ENCODE assay signal across 12 cellular contexts in the genomic region with DNA sequence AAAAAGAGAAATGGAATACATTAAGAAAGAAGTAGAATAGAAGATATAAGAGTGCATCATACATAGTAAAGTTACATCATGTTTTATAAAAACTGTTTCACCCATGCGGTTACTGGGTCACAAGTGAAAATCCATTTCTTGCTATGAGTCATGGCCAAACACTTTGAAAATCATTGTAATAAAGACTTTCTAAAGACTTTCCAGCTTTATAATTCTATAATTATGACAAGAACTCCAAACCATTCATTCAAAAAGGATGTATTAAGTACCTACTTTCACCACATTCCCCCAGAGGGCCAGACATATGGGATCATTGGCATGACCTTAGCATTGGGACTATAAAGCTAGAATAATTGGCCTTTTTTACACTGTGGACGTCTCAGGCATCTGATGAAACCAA. TPM values are rescaled to one million over a fixed set of nuclear protein-coding genes. Genes with fewer than 3 reads are reported as not detected.
DNase-seq lines count a peak whose midpoint lies in the region; ATAC-seq and TF ChIP-seq lines count a peak whose summit lies in the region.
"Had no signal": no experiment of that assay in that cellular context is flagged by ENCODE, and none has a peak within 500 bp of the region (broad histone marks: within the 10 kb centered on the region; RNA-seq: fewer than 3 reads in every experiment).

No MANE protein-coding gene starts in this region.

- peak; percentile 30 for DNase-seq in Calu3
- peak; percentile 85 for DNase-seq in IMR-90
- peak; percentile 82 for DNase-seq in amniotic epithelial cell (ENCODE audit: low read depth)
- DNase-seq in natural killer cell: no peak
- DNase-seq in left colon: no peak
- DNase-seq in anterior cingulate cortex (lab: John Stamatoyannopoulos, UW): no peak
- no peak for DNase-seq in activated T-helper 1 cell treated with anti-CD3 and anti-CD28 coated beads, Interleukin-12 subunit alpha, Interleukin-12 subunit beta, Interleukin-2, Interleukin-4 antibody, amounts not matched to agents 30 ng/mL and 10 ng/mL and 1 ng/mL, durations not matched to agents 14 hours and 24 hours and 36 hours (ENCODE audit: low spot score)
- no peak for DNase-seq in naive thymus-derived CD4-positive, alpha-beta T cell
- DNase-seq: activated CD4-positive, alpha-beta T cell treated with anti-CD3 and anti-CD28 coated beads for 36 hours; heart right ventricle; mucosa of descending colon; substantia nigra had no signal

- no peak overlapping the region for H3K14ac ChIP-seq in IMR-90 (replicated peaks; ENCODE audit: low read depth, low read length)

- no peak overlapping the region for H3K18ac ChIP-seq in IMR-90 (ENCODE audit: low read depth, low read length)

- peaks cover 13 to 23% of the 10 kb centered on the region in 2 experiments for H3K79me1 ChIP-seq in IMR-90 (ENCODE audit: low read depth in 1 of 2, low read length in 2 of 2)

- H3K9me3 Mint-ChIP-seq in Calu3 (ENCODE audit: low read depth, unreplicated experiment) (no peaks in the 10 kb centered on the region), natural killer cell (no peaks in the 10 kb centered on the region)
- no peaks in the 10 kb centered on the region for H3K9me3 Mint-ChIP-seq in activated T-helper 1 cell treated with anti-CD3 and anti-CD28 coated beads, Interleukin-12 subunit alpha, Interleukin-12 subunit beta, Interleukin-2, Interleukin-4 antibody, amounts not matched to agents 30 ng/mL and 10 ng/mL and 1 ng/mL, durations not matched to agents 14 hours and 24 hours and 36 hours
- no peaks in the 10 kb centered on the region for H3K9me3 Mint-ChIP-seq in naive thymus-derived CD4-positive, alpha-beta T cell

- H3K4me3 ChIP-seq in IMR-90 (ENCODE audit: insufficient read depth, low read depth, low read length): no peak overlapping the region
- H3K4me3 ChIP-seq in naive thymus-derived CD4-positive, alpha-beta T cell (ENCODE audit: low read length): no peak overlapping the region
- H3K4me3 ChIP-seq: heart right ventricle, mucosa of descending colon had no signal

- H3K4me3 Mint-ChIP-seq in Calu3 (ENCODE audit: low read depth, unreplicated experiment) (no peak overlapping the region), natural killer cell (peak overlapping the region; percentile 53)
- H3K4me3 Mint-ChIP-seq in activated T-helper 1 cell treated with anti-CD3 and anti-CD28 coated beads, Interleukin-12 subunit alpha, Interleukin-12 subunit beta, Interleukin-2, Interleukin-4 antibody, amounts not matched to agents 30 ng/mL and 10 ng/mL and 1 ng/mL, durations not matched to agents 14 hours and 24 hours and 36 hours: no peak overlapping the region
- no peak overlapping the region for H3K4me3 Mint-ChIP-seq in naive thymus-derived CD4-positive, alpha-beta T cell
- H3K4me3 Mint-ChIP-seq: activated CD4-positive, alpha-beta T cell treated with anti-CD3 and anti-CD28 coated beads for 36 hours had no signal

- H3K23ac ChIP-seq in IMR-90 (ENCODE audit: low read depth, low read length): no peak overlapping the region

- no peak overlapping the region for H2BK15ac ChIP-seq in IMR-90 (ENCODE audit: low read depth, low read length)

- H4K91ac ChIP-seq in IMR-90 (ENCODE audit: insufficient read depth, low read depth, low read length): no peak overlapping the region

- no peaks in the 10 kb centered on the region for H3K27me3 ChIP-seq in IMR-90 (ENCODE audit: control insufficient read depth, insufficient read depth, low read length)
- no peaks in the 10 kb centered on the region for H3K27me3 ChIP-seq in naive thymus-derived CD4-positive, alpha-beta T cell (ENCODE audit: control insufficient read depth in 2 of 2, insufficient read depth in 2 of 2, low read length in 2 of 2)

- no peak overlapping the region for H3K4me2 ChIP-seq in IMR-90 (ENCODE audit: low read depth, low read length)

- no peak overlapping the region for H2AK9ac ChIP-seq in IMR-90 (replicated peaks; ENCODE audit: low read depth, low read length, poor library complexity)

- no peak overlapping the region for H3K4ac ChIP-seq in IMR-90 (ENCODE audit: low read depth, low read length)

- TF ChIP-seq RAD21 in IMR-90 (IDR thresholded peaks at IDR 0.05; ENCODE audit: low read length): no peak

- H3K56ac ChIP-seq in IMR-90 (ENCODE audit: extremely low read depth, insufficient read depth, low read length): no peak overlapping the region

- no peaks in the 10 kb centered on the region for H4K20me1 ChIP-seq in IMR-90 (ENCODE audit: insufficient read depth, low read length)

- in situ Hi-C loops in IMR-90 (cut with MboI; ENCODE audit: low sequenced_read_pairs): no loop called here

- no peaks in the 10 kb centered on the region for H3K27me3 Mint-ChIP-seq in Calu3 (ENCODE audit: unreplicated experiment)
- H3K27me3 Mint-ChIP-seq in natural killer cell (ENCODE audit: low read depth in 2 of 2): peaks cover 0 to 4% of the 10 kb centered on the region in 2 donors
- peaks cover 6% of the 10 kb centered on the region for H3K27me3 Mint-ChIP-seq in activated T-helper 1 cell treated with anti-CD3 and anti-CD28 coated beads, Interleukin-12 subunit alpha, Interleukin-12 subunit beta, Interleukin-2, Interleukin-4 antibody, amounts not matched to agents 30 ng/mL and 10 ng/mL and 1 ng/mL, durations not matched to agents 14 hours and 24 hours and 36 hours (ENCODE audit: insufficient read depth)
- peaks cover 0 to 10% (median 6%) of the 10 kb centered on the region in 5 donors for H3K27me3 Mint-ChIP-seq in naive thymus-derived CD4-positive, alpha-beta T cell
- H3K27me3 Mint-ChIP-seq: activated CD4-positive, alpha-beta T cell treated with anti-CD3 and anti-CD28 coated beads for 36 hours had no signal

- 20% methylated on average over 1 of the region's 2 CpGs; no CpG with 5 or more reads in 1 of the 2 experiments for WGBS in IMR-90 (ENCODE audit: extremely low coverage in 2 of 2, insufficient read length in 1 of 2), 2 experiments

- peaks cover 21% of the 10 kb centered on the region for H3K36me3 Mint-ChIP-seq in Calu3 (ENCODE audit: insufficient read depth, unreplicated experiment)
- no peaks in the 10 kb centered on the region for H3K36me3 Mint-ChIP-seq in natural killer cell
- H3K36me3 Mint-ChIP-seq in activated T-helper 1 cell treated with anti-CD3 and anti-CD28 coated beads, Interleukin-12 subunit alpha, Interleukin-12 subunit beta, Interleukin-2, Interleukin-4 antibody, amounts not matched to agents 30 ng/mL and 10 ng/mL and 1 ng/mL, durations not matched to agents 14 hours and 24 hours and 36 hours (ENCODE audit: low read depth): no peaks in the 10 kb centered on the region
- no peaks in the 10 kb centered on the region for H3K36me3 Mint-ChIP-seq in naive thymus-derived CD4-positive, alpha-beta T cell

- H3K4me1 Mint-ChIP-seq in Calu3 (ENCODE audit: low read depth, unreplicated experiment): peaks cover 52% of the 10 kb centered on the region
- H3K4me1 Mint-ChIP-seq in natural killer cell: peaks cover 11 to 14% of the 10 kb centered on the region in 2 donors
- peaks cover 31% of the 10 kb centered on the region for H3K4me1 Mint-ChIP-seq in activated T-helper 1 cell treated with anti-CD3 and anti-CD28 coated beads, Interleukin-12 subunit alpha, Interleukin-12 subunit beta, Interleukin-2, Interleukin-4 antibody, amounts not matched to agents 30 ng/mL and 10 ng/mL and 1 ng/mL, durations not matched to agents 14 hours and 24 hours and 36 hours (ENCODE audit: low read depth)
- H3K4me1 Mint-ChIP-seq in naive thymus-derived CD4-positive, alpha-beta T cell: peaks cover 6 to 28% (median 23%) of the 10 kb centered on the region in 7 donors

- no peak overlapping the region for H2AK5ac ChIP-seq in IMR-90 (ENCODE audit: low read depth, low read length)

- H3K9me1 ChIP-seq in IMR-90 (ENCODE audit: insufficient read depth, low read length): peaks cover 4% of the 10 kb centered on the region; the same call in 1 of the 2 replicates

- no peak overlapping the region for H2AFZ ChIP-seq in IMR-90 (replicated peaks; ENCODE audit: low read length, poor library complexity)

- peak overlapping the region; percentile 81 for H3K27ac Mint-ChIP-seq in Calu3 (ENCODE audit: unreplicated experiment)
- H3K27ac Mint-ChIP-seq in natural killer cell: peak overlapping the region in 1 of 2 donors; percentile 23
- no peak overlapping the region for H3K27ac Mint-ChIP-seq in activated T-helper 1 cell treated with anti-CD3 and anti-CD28 coated beads, Interleukin-12 subunit alpha, Interleukin-12 subunit beta, Interleukin-2, Interleukin-4 antibody, amounts not matched to agents 30 ng/mL and 10 ng/mL and 1 ng/mL, durations not matched to agents 14 hours and 24 hours and 36 hours
- H3K27ac Mint-ChIP-seq in naive thymus-derived CD4-positive, alpha-beta T cell: no peak overlapping the region
- H3K27ac Mint-ChIP-seq: activated CD4-positive, alpha-beta T cell treated with anti-CD3 and anti-CD28 coated beads for 36 hours had no signal

- H3K9me3 ChIP-seq in IMR-90 (ENCODE audit: control insufficient read depth, insufficient read depth, low read length): no peaks in the 10 kb centered on the region
- H3K9me3 ChIP-seq in naive thymus-derived CD4-positive, alpha-beta T cell (ENCODE audit: control insufficient read depth in 2 of 3, low read length in 3 of 3): no peaks in the 10 kb centered on the region
- H3K9me3 ChIP-seq: heart right ventricle, mucosa of descending colon had no signal

- H3K9ac ChIP-seq in IMR-90 (ENCODE audit: low read depth, low read length): no peak overlapping the region

- H2BK20ac ChIP-seq in IMR-90 (ENCODE audit: low read depth, low read length): no peak overlapping the region

- H3K27ac ChIP-seq in IMR-90 (ENCODE audit: insufficient read depth, low read length): no peak overlapping the region
- H3K27ac ChIP-seq in naive thymus-derived CD4-positive, alpha-beta T cell (ENCODE audit: low read depth, low read length): no peak overlapping the region
- H3K27ac ChIP-seq: heart right ventricle had no signal

- no peak overlapping the region for H4K8ac ChIP-seq in IMR-90 (ENCODE audit: low read depth in 2 of 2, low read length in 2 of 2)

- BruUV-seq in Calu3 (replicated peaks; lab: Mats Ljungman, UMichigan) (no TSS peak), IMR-90 (replicated peaks; lab: Mats Ljungman, UMichigan) (no TSS peak)

- no peak for TF ChIP-seq POLR2A in IMR-90 (IDR thresholded peaks at IDR 0.05; ENCODE audit: low read depth, low read length)

- no peak overlapping the region for H4K5ac ChIP-seq in IMR-90 (ENCODE audit: low read depth, low read length)

- POLR2A ChIA-PET in IMR-90 (lab: Charles Lee; ENCODE audit: unreplicated experiment): no interaction called here
- POLR2A ChIA-PET in naive thymus-derived CD4-positive, alpha-beta T cell (lab: Charles Lee): no interaction called here

- ATAC-seq in IMR-90 (ENCODE audit: low read depth) (no peak), natural killer cell (no peak), left colon (no peak)
- ATAC-seq in naive thymus-derived CD4-positive, alpha-beta T cell: no peak
- ATAC-seq: activated CD4-positive, alpha-beta T cell treated with anti-CD3 and anti-CD28 coated beads for 36 hours; heart right ventricle; mucosa of descending colon had no signal

- H3K36me3 ChIP-seq in IMR-90 (ENCODE audit: control insufficient read depth, insufficient read depth, low read length): no peaks in the 10 kb centered on the region
- no peaks in the 10 kb centered on the region for H3K36me3 ChIP-seq in naive thymus-derived CD4-positive, alpha-beta T cell (ENCODE audit: control insufficient read depth in 2 of 3, insufficient read depth in 3 of 3, low read length in 3 of 3)
- H3K36me3 ChIP-seq: heart right ventricle had no signal

- TF ChIP-seq CTCF in Calu3 (IDR thresholded peaks at IDR 0.05; ENCODE audit: unreplicated experiment) (no peak), IMR-90 (conservative IDR thresholded peaks at IDR 0.05; ENCODE audit: low read depth, low read length) (no peak), natural killer cell (IDR thresholded peaks at IDR 0.05) (no peak)

- H2BK120ac ChIP-seq in IMR-90 (ENCODE audit: low read depth, low read length): no peak overlapping the region

- CTCF ChIA-PET in Calu3 (lab: Charles Lee) (interaction anchor here (0.6 kb wide), 1 partner anchor 148 kb away, joined by 5 read pairs; no protein-coding TSS in a partner anchor), IMR-90 (lab: Yijun Ruan, JAX) (no interaction called here)
- CTCF ChIA-PET in naive thymus-derived CD4-positive, alpha-beta T cell (lab: Charles Lee): no interaction called here

- dilution Hi-C loops in IMR-90 (cut with HindIII; ENCODE audit: low sequenced_read_pairs, unreplicated experiment): no loop called here

- peaks cover 6% of the 10 kb centered on the region for H3K4me1 ChIP-seq in IMR-90 (ENCODE audit: control insufficient read depth, insufficient read depth, low read length)
- H3K4me1 ChIP-seq in naive thymus-derived CD4-positive, alpha-beta T cell (ENCODE audit: control insufficient read depth in 2 of 2, insufficient read depth in 2 of 2, low read length in 2 of 2): peaks cover 8 to 15% of the 10 kb centered on the region in 2 donors

- H2BK5ac ChIP-seq in IMR-90 (ENCODE audit: low read depth, low read length, poor library complexity, severe bottlenecking): no peak overlapping the region

- intact Hi-C loops in Calu3 (cut with micrococcal nuclease; ENCODE audit: unreplicated experiment) (no loop called here), IMR-90 (cut with micrococcal nuclease) (no loop called here), natural killer cell (cut with micrococcal nuclease) (loop anchor here (10.0 kb wide), 1 partner anchor 182 kb away; no protein-coding TSS in a partner anchor), left colon (cut with DNase I, micrococcal nuclease) (no loop called here)
- intact Hi-C loops in activated T-helper 1 cell treated with anti-CD3 and anti-CD28 coated beads, Interleukin-12 subunit alpha, Interleukin-12 subunit beta, Interleukin-2, Interleukin-4 antibody, amounts not matched to agents 30 ng/mL and 10 ng/mL and 1 ng/mL, durations not matched to agents 14 hours and 24 hours and 36 hours (cut with micrococcal nuclease): no loop called here
- intact Hi-C loops in naive thymus-derived CD4-positive, alpha-beta T cell (cut with micrococcal nuclease): loop anchor here in 1 of 2 donors (10.0 kb wide), 1 partner anchor 402 kb away; no protein-coding TSS in a partner anchor

RNA-seq across cellular contexts. Expression of gene SKIC8, which starts 3.2 kb away (rescaled TPM):
- total RNA-seq in Calu3 (2022) (67.8 and 72.8 TPM in 2 replicates), IMR-90 (2012; rRNA removed) (102 and 124 TPM in 2 replicates), natural killer cell (10 to 100 TPM; 20.7 to 24.9 (median 21.4) TPM), left colon (10 to 100 TPM; 33.2 to 35.1 TPM)
- 69.9 and 72.2 TPM in 2 replicates for polyA plus RNA-seq in IMR-90 (2012; rRNA removed)
- 36.8 and 57.4 TPM in 2 replicates for polyA plus RNA-seq in IMR-90 (2012; cell fraction: cytosol; rRNA removed)
- 19.0 and 72.0 TPM in 2 replicates for polyA plus RNA-seq in IMR-90 (2012; cell fraction: nucleus; rRNA removed; ENCODE audit: low replicate concordance)
- total RNA-seq in activated T-helper 1 cell treated with anti-CD3 and anti-CD28 coated beads, Interleukin-12 subunit alpha, Interleukin-12 subunit beta, Interleukin-2, Interleukin-4 antibody, amounts not matched to agents 30 ng/mL and 10 ng/mL and 1 ng/mL, durations not matched to agents 14 hours and 24 hours and 36 hours: 54.3 and 57.3 TPM in 2 replicates
- 10 to 100 TPM; 26.7 to 48.7 (median 43.6) TPM for total RNA-seq in naive thymus-derived CD4-positive, alpha-beta T cell
- 10 to 100 TPM; 95.1 to 95.8 TPM for polyA plus RNA-seq in naive thymus-derived CD4-positive, alpha-beta T cell

RNA-seq across cellular contexts. Expression of gene CRABP1, which starts 37.6 kb away (rescaled TPM):
- total RNA-seq in Calu3 (2022) (0.51 TPM in 1 of 2 replicates, not detected in the other), IMR-90 (2012; rRNA removed) (not detected in 2 replicates), natural killer cell (not detected), left colon (1 to 10 TPM in 1 of 2 donors, under 1 TPM in 1; 0.61 to 1.5 TPM)
- not detected in 2 replicates for polyA plus RNA-seq in IMR-90 (2012; rRNA removed)
- polyA plus RNA-seq in IMR-90 (2012; cell fraction: cytosol; rRNA removed): not detected in 2 replicates
- not detected in 2 replicates for polyA plus RNA-seq in IMR-90 (2012; cell fraction: nucleus; rRNA removed; ENCODE audit: low replicate concordance)
- total RNA-seq in activated T-helper 1 cell treated with anti-CD3 and anti-CD28 coated beads, Interleukin-12 subunit alpha, Interleukin-12 subunit beta, Interleukin-2, Interleukin-4 antibody, amounts not matched to agents 30 ng/mL and 10 ng/mL and 1 ng/mL, durations not matched to agents 14 hours and 24 hours and 36 hours: not detected in 2 replicates
- not detected for total RNA-seq in naive thymus-derived CD4-positive, alpha-beta T cell
- not detected for polyA plus RNA-seq in naive thymus-derived CD4-positive, alpha-beta T cell
- total RNA-seq: heart right ventricle had no signal
- polyA plus RNA-seq: heart right ventricle had no signal

RNA-seq across cellular contexts. Expression of gene DNAJA4, which starts 38.2 kb away (rescaled TPM):
- total RNA-seq in Calu3 (2022): 52.1 and 53.6 TPM in 2 replicates
- under 0.01 and 0.18 TPM in 2 replicates for total RNA-seq in IMR-90 (2012; rRNA removed)
- 0.27 and 0.32 TPM in 2 replicates for polyA plus RNA-seq in IMR-90 (2012; rRNA removed)
- polyA plus RNA-seq in IMR-90 (2012; cell fraction: cytosol; rRNA removed): 0.01 and 0.09 TPM in 2 replicates
- 0.37 and 1.4 TPM in 2 replicates for polyA plus RNA-seq in IMR-90 (2012; cell fraction: nucleus; rRNA removed; ENCODE audit: low replicate concordance)
- total RNA-seq in natural killer cell: 10 to 100 TPM; 23.2 to 28.8 (median 26.3) TPM
- 10 to 100 TPM; 36.7 to 39.6 TPM for total RNA-seq in left colon
- 68.4 and 70.8 TPM in 2 replicates for total RNA-seq in activated T-helper 1 cell treated with anti-CD3 and anti-CD28 coated beads, Interleukin-12 subunit alpha, Interleukin-12 subunit beta, Interleukin-2, Interleukin-4 antibody, amounts not matched to agents 30 ng/mL and 10 ng/mL and 1 ng/mL, durations not matched to agents 14 hours and 24 hours and 36 hours
- total RNA-seq in naive thymus-derived CD4-positive, alpha-beta T cell: 10 to 100 TPM; 28.3 to 44.7 (median 38.1) TPM
- 10 to 100 TPM in 1 of 2 donors, 1 to 10 TPM in 1; 9.9 to 18.1 TPM for polyA plus RNA-seq in naive thymus-derived CD4-positive, alpha-beta T cell

Comparison
In these comparisons a context has a peak if more than half of its experiments do, and no peak if none do; other contexts are left out.
1. DNase-seq: peak in Calu3 (single experiment), IMR-90 (single experiment) and amniotic epithelial cell (single experiment); none in natural killer cell (single experiment), left colon (0 of 2), anterior cingulate cortex (0 of 58), activated T-helper 1 cell treated with anti-CD3 and anti-CD28 coated beads, Interleukin-12 subunit alpha, Interleukin-12 subunit beta, Interleukin-2, Interleukin-4 antibody, amounts not matched to agents 30 ng/mL and 10 ng/mL and 1 ng/mL, durations not matched to agents 14 hours and 24 hours and 36 hours (single experiment) and naive thymus-derived CD4-positive, alpha-beta T cell (0 of 9).
2. RNA of gene DNAJA4, which starts 38.2 kb away (total RNA-seq): 68.4 to 70.8 TPM in activated T-helper 1 cell treated with anti-CD3 and anti-CD28 coated beads, Interleukin-12 subunit alpha, Interleukin-12 subunit beta, Interleukin-2, Interleukin-4 antibody, amounts not matched to agents 30 ng/mL and 10 ng/mL and 1 ng/mL, durations not matched to agents 14 hours and 24 hours and 36 hours, 52.1 to 53.6 TPM in Calu3, 36.7 to 39.6 TPM in left colon, 28.3 to 44.7 TPM in naive thymus-derived CD4-positive, alpha-beta T cell and 23.2 to 28.8 TPM in natural killer cell; under 0.01 to 0.18 TPM in IMR-90; every median in the first group is over 10 times any median in the second.